Comparison of ENCODE assay signal across 8 cellular contexts in genomic region chrX:65451663-65452062, GRCh38.
DNase-seq lines count a peak whose midpoint lies in the region; ATAC-seq, FAIRE-seq and TF ChIP-seq lines count a peak whose summit lies in the region.

No MANE protein-coding gene starts in this region.

- no peak overlapping the region for H3K27ac ChIP-seq in HepG2 (ENCODE audit: extremely low read length, insufficient read depth, low read length)

- H3K27me3 ChIP-seq in HepG2 (ENCODE audit: control insufficient read depth in 1 of 2, insufficient read depth in 2 of 2, low read length in 2 of 2): no peaks in the 10 kb centered on the region

- H3K36me3 ChIP-seq in HepG2 (replicated peaks in 1 of 2; ENCODE audit: control insufficient read depth in 1 of 2, insufficient read depth in 2 of 2, low read length in 2 of 2): no peaks in the 10 kb centered on the region

- POLR2A ChIA-PET in activated CD8-positive, alpha-beta T cell treated with anti-CD3 and anti-CD28 coated beads, Interleukin-2, amount 10 ng/mL, durations not matched to agents 7 days and 5 days (lab: Charles Lee): no interaction called here
- POLR2A ChIA-PET in HepG2 (lab: Yijun Ruan, JAX): no interaction called here

- no peak overlapping the region for H3K4me2 ChIP-seq in HepG2 (ENCODE audit: low read depth, low read length)

- no TSS peak for BruUV-seq in HepG2 (replicated peaks; lab: Mats Ljungman, UMichigan)

- no peak overlapping the region for H3K9ac ChIP-seq in HepG2 (ENCODE audit: insufficient read depth, low read depth, low read length)

- intact Hi-C loops in HepG2 (cut with micrococcal nuclease; ENCODE audit: unreplicated experiment): loop anchor here (1.0 to 2.0 kb wide), 3 partner anchors 211 to 557 kb away; partner anchors contain the start of gene ZC3H12B

- peak; percentile 77 for FAIRE-seq in HepG2 (lab: Jason Lieb, UNC)

- ATAC-seq in GM19328 (IDR thresholded peaks at IDR 0.05; ENCODE audit: unreplicated experiment) (peak; percentile 90), HepG2 (peak; percentile 47; the same call in 2 of the 3 replicates), HG03097 (IDR thresholded peaks at IDR 0.05; ENCODE audit: low FRiP score, unreplicated experiment) (no peak)
- ATAC-seq in activated CD8-positive, alpha-beta T cell treated with anti-CD3 and anti-CD28 coated beads, Interleukin-2, amount 10 ng/mL, durations not matched to agents 7 days and 5 days: no peak

- peaks cover 2% of the 10 kb centered on the region for H3K4me1 Mint-ChIP-seq in activated CD8-positive, alpha-beta T cell treated with anti-CD3 and anti-CD28 coated beads, Interleukin-2, amount 10 ng/mL, durations not matched to agents 7 days and 5 days (ENCODE audit: low read depth)

- WGBS in HepG2 (ENCODE audit: low lambda C conversion rate): 3% methylated on average over 2 of the region's 2 CpGs

- no peaks in the 10 kb centered on the region for H3K9me3 ChIP-seq in HepG2 (ENCODE audit: low read length)

- H2AFZ ChIP-seq in HepG2 (ENCODE audit: low read length): no peak overlapping the region

- no peaks in the 10 kb centered on the region for H3K27me3 Mint-ChIP-seq in activated CD8-positive, alpha-beta T cell treated with anti-CD3 and anti-CD28 coated beads, Interleukin-2, amount 10 ng/mL, durations not matched to agents 7 days and 5 days (ENCODE audit: low read depth)

- peak; percentile 53 for TF ChIP-seq CTCF in HepG2 (CRISPR knock-in tag; IDR thresholded peaks at IDR 0.05)

- in situ Hi-C loops in HepG2 (cut with HindIII; ENCODE audit: extremely low pct_ligation_motif_present, low pct_unique_long_range_greater_than_20kb): loop anchor here (25.0 kb wide), 1 partner anchor 564 kb away; no protein-coding TSS in a partner anchor

- no peak overlapping the region for H3K4me3 ChIP-seq in HepG2 (replicated peaks in 1 of 3; ENCODE audit: insufficient read depth in 1 of 3, low read depth in 2 of 3, low read length in 3 of 3)

- H3K4me1 ChIP-seq in HepG2 (ENCODE audit: insufficient read depth, low read length): no peaks in the 10 kb centered on the region

- CTCF ChIA-PET in activated CD8-positive, alpha-beta T cell treated with anti-CD3 and anti-CD28 coated beads, Interleukin-2, amount 10 ng/mL, durations not matched to agents 7 days and 5 days (lab: Charles Lee): interaction anchor here (0.9 to 1.1 kb wide), 3 partner anchors 12 to 34 kb away, joined by 3 to 4 read pairs (median 3); no protein-coding TSS in a partner anchor
- CTCF ChIA-PET in HepG2 (lab: Yijun Ruan, JAX; ENCODE audit: low intra/inter-chr PET ratio, low total read pairs): interaction anchor here (1.2 to 1.5 kb wide), 2 partner anchors 543 to 557 kb away, joined by 3 to 26 read pairs; no protein-coding TSS in a partner anchor

- H3K9me3 Mint-ChIP-seq in activated CD8-positive, alpha-beta T cell treated with anti-CD3 and anti-CD28 coated beads, Interleukin-2, amount 10 ng/mL, durations not matched to agents 7 days and 5 days (ENCODE audit: insufficient read depth): no peaks in the 10 kb centered on the region

- no peaks in the 10 kb centered on the region for H3K36me3 Mint-ChIP-seq in activated CD8-positive, alpha-beta T cell treated with anti-CD3 and anti-CD28 coated beads, Interleukin-2, amount 10 ng/mL, durations not matched to agents 7 days and 5 days (ENCODE audit: low read depth)

- H3K27ac Mint-ChIP-seq in activated CD8-positive, alpha-beta T cell treated with anti-CD3 and anti-CD28 coated beads, Interleukin-2, amount 10 ng/mL, durations not matched to agents 7 days and 5 days: no peak overlapping the region

- no peaks in the 10 kb centered on the region for H4K20me1 ChIP-seq in HepG2 (ENCODE audit: insufficient read depth, low read length)

- no peak for TF ChIP-seq POLR2A in HepG2 (IDR thresholded peaks at IDR 0.05; ENCODE audit: insufficient read depth in 1 of 2, low read depth in 2 of 2, low read length in 2 of 2)

- DNase-seq in NCI-H345 (lab: John Stamatoyannopoulos, UW): peak; percentile 8
- no peak for DNase-seq in NCI-H345 treated with DMSO at 0.1 percent for 48 hours (lab: John Stamatoyannopoulos, UW; ENCODE audit: unreplicated experiment)
- DNase-seq in KG1 (lab: John Stamatoyannopoulos, UW): peak; percentile 1
- DNase-seq in activated CD8-positive, alpha-beta T cell treated with anti-CD3 and anti-CD28 coated beads, Interleukin-2, amount 10 ng/mL, durations not matched to agents 7 days and 5 days: peak; percentile 36
- DNase-seq in HepG2 (ENCODE audit: low spot score): peak; percentile 15
- no peak for DNase-seq in amniotic stem cell (lab: John Stamatoyannopoulos, UW)

- H3K4me3 Mint-ChIP-seq in activated CD8-positive, alpha-beta T cell treated with anti-CD3 and anti-CD28 coated beads, Interleukin-2, amount 10 ng/mL, durations not matched to agents 7 days and 5 days: no peak overlapping the region

- TF ChIP-seq EP300 in HepG2 (IDR thresholded peaks at IDR 0.05; ENCODE audit: low read depth in 2 of 2, low read length in 2 of 2): no peak
- no peak for TF ChIP-seq EP300 in HepG2 (CRISPR knock-in tag; IDR thresholded peaks at IDR 0.05; ENCODE audit: borderline replicate concordance)

- TF ChIP-seq RAD21 in HepG2 (CRISPR knock-in tag; IDR thresholded peaks at IDR 0.05): no peak

- H3K79me2 ChIP-seq in HepG2 (ENCODE audit: insufficient read depth, low read length): no peaks in the 10 kb centered on the region

TF ChIP-seq in HepG2, 621 proteins besides CTCF, POLR2A, EP300 and RAD21:
- TF ChIP-seq TCF7L2 (IDR thresholded peaks at IDR 0.05; ENCODE audit: low read depth, low read length) (no peak), STAG1 (CRISPR knock-in tag; IDR thresholded peaks at IDR 0.05) (peak; percentile 71), SMC3 (IDR thresholded peaks at IDR 0.05; ENCODE audit: low read length) (peak; percentile 55), ZNF446 (CRISPR knock-in tag; IDR thresholded peaks at IDR 0.05) (no peak), ZNF414 (CRISPR knock-in tag; IDR thresholded peaks at IDR 0.05) (no peak), ZFP41 (CRISPR knock-in tag; IDR thresholded peaks at IDR 0.05; ENCODE audit: borderline replicate concordance) (no peak)

Comparison
In these comparisons a context has a peak if more than half of its experiments do, and no peak if none do; other contexts are left out.
1. DNase-seq: peak in NCI-H345 (single experiment), KG1 (single experiment), activated CD8-positive, alpha-beta T cell treated with anti-CD3 and anti-CD28 coated beads, Interleukin-2, amount 10 ng/mL, durations not matched to agents 7 days and 5 days (single experiment) and HepG2 (single experiment); none in NCI-H345 treated with DMSO at 0.1 percent for 48 hours (single experiment) and amniotic stem cell (single experiment).
2. ATAC-seq: peak in GM19328 (single experiment) and HepG2 (single experiment); none in activated CD8-positive, alpha-beta T cell treated with anti-CD3 and anti-CD28 coated beads, Interleukin-2, amount 10 ng/mL, durations not matched to agents 7 days and 5 days (single experiment) and HG03097 (single experiment).